8 cellular contexts compared by ENCODE assay signal in genomic region chr12:130838284-130838950, GRCh38. TPM values are rescaled to one million over a fixed set of nuclear protein-coding genes. Genes with fewer than 3 reads are reported as not detected.
DNase-seq lines count a peak whose midpoint lies in the region; TF ChIP-seq lines count a peak whose summit lies in the region.

No MANE protein-coding gene starts in this region.

- CTCF ChIA-PET in HEK293T (lab: Yijun Ruan, JAX), result interaction anchor here (0.7 kb wide), 1 partner anchor 32 kb away, joined by 3 read pairs; no protein-coding TSS in a partner anchor

- no peaks in the 10 kb centered on the region for H3K9me3 ChIP-seq in osteoblast (ENCODE audit: low read depth, low read length)

- peaks cover 10% of the 10 kb centered on the region for H4K20me1 ChIP-seq in osteoblast (ENCODE audit: insufficient read depth, low read length)

- H2AFZ ChIP-seq in osteoblast (ENCODE audit: low read length), result peak overlapping the region; percentile 85

- no peaks in the 10 kb centered on the region for H3K36me3 Mint-ChIP-seq in glutamatergic neuron (ENCODE audit: unreplicated experiment)

- H3K27me3 ChIP-seq in osteoblast (ENCODE audit: insufficient read depth, low read length), result no peaks in the 10 kb centered on the region

- H3K9me3 Mint-ChIP-seq in glutamatergic neuron (ENCODE audit: unreplicated experiment), result peaks cover 11% of the 10 kb centered on the region

- in situ Hi-C loops in GM13976 (cut with MboI; ENCODE audit: low sequenced_read_pairs, unreplicated experiment), result no loop called here

- TF ChIP-seq CTCF in GM13976 (IDR thresholded peaks at IDR 0.05; ENCODE audit: borderline replicate concordance, control extremely low read depth, extremely low read depth, insufficient read depth, missing control alignments), result no peak
- no peak for TF ChIP-seq CTCF in glutamatergic neuron (IDR thresholded peaks at IDR 0.05; ENCODE audit: partially characterized antibody, unreplicated experiment)
- TF ChIP-seq CTCF in osteoblast (IDR thresholded peaks at IDR 0.05; ENCODE audit: extremely low read depth, low read depth, low read length), result no peak

- H3K4me1 ChIP-seq in osteoblast (ENCODE audit: insufficient read depth, low read length), result peaks cover 10% of the 10 kb centered on the region

- peaks cover 45% of the 10 kb centered on the region for H3K79me2 ChIP-seq in osteoblast (ENCODE audit: insufficient read depth, low read length)

- POLR2A ChIA-PET in HEK293T (lab: Yijun Ruan, JAX), result interaction anchor here (1.0 kb wide), 1 partner anchor 32 kb away, joined by 6 read pairs; no protein-coding TSS in a partner anchor

- H3K27ac Mint-ChIP-seq in glutamatergic neuron (ENCODE audit: unreplicated experiment), result peak overlapping the region; percentile 94

- peak overlapping the region; percentile 97 for H3K4me3 Mint-ChIP-seq in glutamatergic neuron (ENCODE audit: unreplicated experiment)

- H3K27me3 Mint-ChIP-seq in glutamatergic neuron (ENCODE audit: unreplicated experiment), result peaks cover 7% of the 10 kb centered on the region

- H3K4me2 ChIP-seq in osteoblast (ENCODE audit: insufficient read depth, low read length), result peak overlapping the region; percentile 93

- peaks cover 32% of the 10 kb centered on the region for H3K4me1 Mint-ChIP-seq in glutamatergic neuron (ENCODE audit: low read depth, unreplicated experiment)

- peak; percentile 54 for DNase-seq in GM13976 (ENCODE audit: low spot score)
- DNase-seq in HEK293T (ENCODE audit: extremely low spot score), result peak; percentile 33
- peak; percentile 26 for DNase-seq in NCI-H146 treated with DMSO at 0.1 percent for 48 hours (lab: John Stamatoyannopoulos, UW; ENCODE audit: unreplicated experiment)
- peak; percentile 56 to 59 for DNase-seq in activated T-cell treated with anti-CD3 and anti-CD28 coated beads, Interleukin-2, amount 50 U/mL, for 48 hours
- DNase-seq in glutamatergic neuron, result peak; percentile 68
- no peak for DNase-seq in osteoblast (ENCODE audit: insufficient read length, low spot score, missing footprints)
- no peak for DNase-seq in NCI-H2029 (lab: John Stamatoyannopoulos, UW)
- no peak for DNase-seq in effector CD4-positive, alpha-beta T cell

- H3K27ac ChIP-seq in osteoblast (ENCODE audit: low read depth, low read length), result peak overlapping the region; percentile 28

- H3K36me3 ChIP-seq in osteoblast (ENCODE audit: insufficient read depth, low read length), result peaks cover 2% of the 10 kb centered on the region

- peak overlapping the region; percentile 86 for H3K4me3 ChIP-seq in osteoblast (ENCODE audit: insufficient read depth, low read length)

TF ChIP-seq in HEK293T, 16 proteins besides CTCF, POLR2A, EP300 and RAD21:
- TF ChIP-seq FOXK2 (IDR thresholded peaks at IDR 0.05) (no peak), L3MBTL2 (conservative IDR thresholded peaks at IDR 0.05) (0 out of 2 replicates have a peak, but pooled peaks have one; percentile 21)
TF ChIP-seq in HEK293T: peak in this region for 1.

RNA-seq across cellular contexts. Expression of gene STX2, which starts 0.6 kb away (rescaled TPM):
- total RNA-seq in glutamatergic neuron (ENCODE audit: unreplicated experiment) (76.5 TPM), osteoblast (31.2 and 43.8 TPM in 2 replicates)

RNA-seq across cellular contexts. Expression of gene RAN, which starts 33.4 kb away (rescaled TPM):
- total RNA-seq in glutamatergic neuron (ENCODE audit: unreplicated experiment) (766 TPM), osteoblast (355 and 436 TPM in 2 replicates)

Comparison
In these comparisons a context has a peak if more than half of its experiments do, and no peak if none do; other contexts are left out.
1. DNase-seq: peak in GM13976 (single experiment), HEK293T (single experiment), NCI-H146 treated with DMSO at 0.1 percent for 48 hours (single experiment), activated T-cell treated with anti-CD3 and anti-CD28 coated beads, Interleukin-2, amount 50 U/mL, for 48 hours (2 of 2) and glutamatergic neuron (single experiment); none in osteoblast (single experiment), NCI-H2029 (single experiment) and effector CD4-positive, alpha-beta T cell (single experiment).